ENCODE assay signal across 7 cellular contexts in the genomic region with DNA sequence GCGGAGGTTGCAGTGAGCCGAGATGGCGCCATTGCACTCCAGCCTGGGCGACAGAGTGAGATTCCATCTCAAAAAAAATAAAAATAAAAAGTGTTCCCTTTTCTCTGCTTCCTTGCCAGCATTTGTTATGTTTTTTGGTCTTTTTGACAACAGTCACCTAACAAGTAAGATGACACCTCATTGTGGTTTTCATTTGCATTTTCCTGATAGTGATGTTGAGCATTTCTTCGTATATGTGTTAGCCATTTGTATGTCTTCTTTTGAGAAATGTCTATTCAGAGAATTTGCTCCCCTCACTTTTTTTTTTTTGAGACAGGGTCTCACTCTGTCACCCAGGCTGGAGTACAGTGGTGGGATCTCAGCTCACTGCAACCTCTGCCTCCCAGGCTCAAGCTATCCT. TPM values are rescaled to one million over a fixed set of nuclear protein-coding genes. Genes with fewer than 3 reads are reported as not detected.
DNase-seq lines count a peak whose midpoint lies in the region; ATAC-seq and TF ChIP-seq lines count a peak whose summit lies in the region.
"Not testable (repeated sequence)": the region's sequence is repeated elsewhere in the genome, so short reads cannot be mapped to it uniquely, and the experiment has no call there.

No MANE protein-coding gene starts in this region.

- H3K4me3 ChIP-seq in GM12865 (ENCODE audit: low read depth, low read length): not testable (repeated sequence)

- POLR2A ChIA-PET in activated CD8-positive, alpha-beta T cell treated with anti-CD3 and anti-CD28 coated beads for 36 hours (lab: Charles Lee): interaction anchor here (0.6 to 1.0 kb wide), 5 partner anchors 9 to 82 kb away, joined by 3 read pairs; no protein-coding TSS in a partner anchor

- TF ChIP-seq CTCF in GM12865 (IDR thresholded peaks at IDR 0.05; ENCODE audit: insufficient read depth, low read depth, low read length, missing control alignments); activated CD8-positive, alpha-beta T cell treated with anti-CD3 and anti-CD28 coated beads for 36 hours (IDR thresholded peaks at IDR 0.05): not testable (repeated sequence)

- peak overlapping the region; percentile 8 for H3K4me3 Mint-ChIP-seq in T-helper 1 cell treated with Interleukin-12 subunit alpha and Interleukin-12 subunit beta and Interleukin-4 antibody, amounts not matched to agents 30 μg/mL and 1 μg/mL, for 36 hours
- peak overlapping the region; percentile 35 for H3K4me3 Mint-ChIP-seq in activated CD8-positive, alpha-beta T cell treated with anti-CD3 and anti-CD28 coated beads for 36 hours
- H3K4me3 Mint-ChIP-seq in activated T-helper 1 cell treated with anti-CD3 and anti-CD28 coated beads, Interleukin-12 subunit alpha, Interleukin-12 subunit beta, Interleukin-2, Interleukin-4 antibody, amounts not matched to agents 30 ng/mL and 10 ng/mL and 1 ng/mL, durations not matched to agents 14 hours and 24 hours and 36 hours: peak overlapping the region; percentile 57
- peak overlapping the region; percentile 64 for H3K4me3 Mint-ChIP-seq in central memory CD8-positive, alpha-beta T cell
- H3K4me3 Mint-ChIP-seq in stimulated activated effector memory CD8-positive, alpha-beta T cell treated with anti-CD3 and anti-CD28 coated beads, Interleukin-12 subunit alpha, Interleukin-12 subunit beta, amount 100 ng/mL, for 72 hours: peak overlapping the region; percentile 62

- H3K9me3 Mint-ChIP-seq in T-helper 1 cell treated with Interleukin-12 subunit alpha and Interleukin-12 subunit beta and Interleukin-4 antibody, amounts not matched to agents 30 μg/mL and 1 μg/mL, for 36 hours: peaks cover 15% of the 10 kb centered on the region
- H3K9me3 Mint-ChIP-seq in activated CD8-positive, alpha-beta T cell treated with anti-CD3 and anti-CD28 coated beads for 36 hours: peaks cover 11% of the 10 kb centered on the region
- peaks cover 13% of the 10 kb centered on the region for H3K9me3 Mint-ChIP-seq in activated T-helper 1 cell treated with anti-CD3 and anti-CD28 coated beads, Interleukin-12 subunit alpha, Interleukin-12 subunit beta, Interleukin-2, Interleukin-4 antibody, amounts not matched to agents 30 ng/mL and 10 ng/mL and 1 ng/mL, durations not matched to agents 14 hours and 24 hours and 36 hours
- not testable (repeated sequence) for H3K9me3 Mint-ChIP-seq in activated naive CD4-positive, alpha-beta T cell treated with anti-CD3 and anti-CD28 coated beads, Interleukin-2, amount 50 U/mL, for 72 hours; central memory CD8-positive, alpha-beta T cell; stimulated activated effector memory CD8-positive, alpha-beta T cell treated with anti-CD3 and anti-CD28 coated beads, Interleukin-12 subunit alpha, Interleukin-12 subunit beta, amount 100 ng/mL, for 72 hours

- peak; percentile 34 for ATAC-seq in activated CD8-positive, alpha-beta T cell treated with anti-CD3 and anti-CD28 coated beads for 36 hours
- peak; percentile 39 to 68 for ATAC-seq in activated naive CD4-positive, alpha-beta T cell treated with anti-CD3 and anti-CD28 coated beads, Interleukin-2, amount 50 U/mL, for 72 hours
- ATAC-seq in central memory CD8-positive, alpha-beta T cell (replicated peaks; ENCODE audit: extremely low read depth, poor library complexity, severe bottlenecking): peak; percentile 84
- ATAC-seq in stimulated activated effector memory CD8-positive, alpha-beta T cell treated with anti-CD3 and anti-CD28 coated beads, Interleukin-12 subunit alpha, Interleukin-12 subunit beta, amount 100 ng/mL, for 72 hours: peak; percentile 71

- DNase-seq in GM12865 (ENCODE audit: low read depth): peak; percentile 17
- not testable (repeated sequence) for DNase-seq in activated CD8-positive, alpha-beta T cell treated with anti-CD3 and anti-CD28 coated beads for 36 hours; activated T-helper 1 cell treated with anti-CD3 and anti-CD28 coated beads, Interleukin-12 subunit alpha, Interleukin-12 subunit beta, Interleukin-2, Interleukin-4 antibody, amounts not matched to agents 30 ng/mL and 10 ng/mL and 1 ng/mL, durations not matched to agents 14 hours and 24 hours and 36 hours (ENCODE audit: low spot score); activated naive CD4-positive, alpha-beta T cell treated with anti-CD3 and anti-CD28 coated beads, Interleukin-2, amount 50 U/mL, for 72 hours (ENCODE audit: low spot score in 2 of 2); central memory CD8-positive, alpha-beta T cell (ENCODE audit: low spot score in 2 of 2)
- DNase-seq in stimulated activated effector memory CD8-positive, alpha-beta T cell treated with anti-CD3 and anti-CD28 coated beads, Interleukin-12 subunit alpha, Interleukin-12 subunit beta, amount 100 ng/mL, for 72 hours (ENCODE audit: low spot score in 2 of 2): peak in 1 of 2 donors; percentile 10

- intact Hi-C loops in activated CD8-positive, alpha-beta T cell treated with anti-CD3 and anti-CD28 coated beads for 36 hours (cut with micrococcal nuclease): not testable (repeated sequence)
- intact Hi-C loops in activated T-helper 1 cell treated with anti-CD3 and anti-CD28 coated beads, Interleukin-12 subunit alpha, Interleukin-12 subunit beta, Interleukin-2, Interleukin-4 antibody, amounts not matched to agents 30 ng/mL and 10 ng/mL and 1 ng/mL, durations not matched to agents 14 hours and 24 hours and 36 hours (cut with micrococcal nuclease): loop anchor here (1.0 kb wide), 1 partner anchor 27 kb away; no protein-coding TSS in a partner anchor

- not testable (repeated sequence) for H3K27me3 Mint-ChIP-seq in T-helper 1 cell treated with Interleukin-12 subunit alpha and Interleukin-12 subunit beta and Interleukin-4 antibody, amounts not matched to agents 30 μg/mL and 1 μg/mL, for 36 hours (ENCODE audit: low read depth); activated CD8-positive, alpha-beta T cell treated with anti-CD3 and anti-CD28 coated beads for 36 hours; activated T-helper 1 cell treated with anti-CD3 and anti-CD28 coated beads, Interleukin-12 subunit alpha, Interleukin-12 subunit beta, Interleukin-2, Interleukin-4 antibody, amounts not matched to agents 30 ng/mL and 10 ng/mL and 1 ng/mL, durations not matched to agents 14 hours and 24 hours and 36 hours (ENCODE audit: insufficient read depth); central memory CD8-positive, alpha-beta T cell

- peaks cover 44% of the 10 kb centered on the region for H3K36me3 Mint-ChIP-seq in T-helper 1 cell treated with Interleukin-12 subunit alpha and Interleukin-12 subunit beta and Interleukin-4 antibody, amounts not matched to agents 30 μg/mL and 1 μg/mL, for 36 hours (ENCODE audit: low read depth)
- peaks cover 77% of the 10 kb centered on the region for H3K36me3 Mint-ChIP-seq in activated CD8-positive, alpha-beta T cell treated with anti-CD3 and anti-CD28 coated beads for 36 hours (ENCODE audit: low read depth)
- peaks cover 62% of the 10 kb centered on the region for H3K36me3 Mint-ChIP-seq in activated T-helper 1 cell treated with anti-CD3 and anti-CD28 coated beads, Interleukin-12 subunit alpha, Interleukin-12 subunit beta, Interleukin-2, Interleukin-4 antibody, amounts not matched to agents 30 ng/mL and 10 ng/mL and 1 ng/mL, durations not matched to agents 14 hours and 24 hours and 36 hours (ENCODE audit: low read depth)
- H3K36me3 Mint-ChIP-seq in activated naive CD4-positive, alpha-beta T cell treated with anti-CD3 and anti-CD28 coated beads, Interleukin-2, amount 50 U/mL, for 72 hours: peaks cover 6 to 55% of the 10 kb centered on the region in 2 donors
- H3K36me3 Mint-ChIP-seq in central memory CD8-positive, alpha-beta T cell (ENCODE audit: insufficient read depth): peaks cover 28% of the 10 kb centered on the region
- H3K36me3 Mint-ChIP-seq in stimulated activated effector memory CD8-positive, alpha-beta T cell treated with anti-CD3 and anti-CD28 coated beads, Interleukin-12 subunit alpha, Interleukin-12 subunit beta, amount 100 ng/mL, for 72 hours: peaks cover 89% of the 10 kb centered on the region

- H3K27ac Mint-ChIP-seq in T-helper 1 cell treated with Interleukin-12 subunit alpha and Interleukin-12 subunit beta and Interleukin-4 antibody, amounts not matched to agents 30 μg/mL and 1 μg/mL, for 36 hours: peak overlapping the region; percentile 76
- peak overlapping the region; percentile 95 for H3K27ac Mint-ChIP-seq in activated CD8-positive, alpha-beta T cell treated with anti-CD3 and anti-CD28 coated beads for 36 hours
- H3K27ac Mint-ChIP-seq in activated T-helper 1 cell treated with anti-CD3 and anti-CD28 coated beads, Interleukin-12 subunit alpha, Interleukin-12 subunit beta, Interleukin-2, Interleukin-4 antibody, amounts not matched to agents 30 ng/mL and 10 ng/mL and 1 ng/mL, durations not matched to agents 14 hours and 24 hours and 36 hours: peak overlapping the region; percentile 93
- H3K27ac Mint-ChIP-seq in activated naive CD4-positive, alpha-beta T cell treated with anti-CD3 and anti-CD28 coated beads, Interleukin-2, amount 50 U/mL, for 72 hours: peak overlapping the region; percentile 92 to 98
- peak overlapping the region; percentile 85 for H3K27ac Mint-ChIP-seq in central memory CD8-positive, alpha-beta T cell (ENCODE audit: low read depth)
- H3K27ac Mint-ChIP-seq in stimulated activated effector memory CD8-positive, alpha-beta T cell treated with anti-CD3 and anti-CD28 coated beads, Interleukin-12 subunit alpha, Interleukin-12 subunit beta, amount 100 ng/mL, for 72 hours: peak overlapping the region; percentile 91

- peaks cover 44% of the 10 kb centered on the region for H3K4me1 Mint-ChIP-seq in T-helper 1 cell treated with Interleukin-12 subunit alpha and Interleukin-12 subunit beta and Interleukin-4 antibody, amounts not matched to agents 30 μg/mL and 1 μg/mL, for 36 hours (ENCODE audit: low read depth)
- H3K4me1 Mint-ChIP-seq in activated CD8-positive, alpha-beta T cell treated with anti-CD3 and anti-CD28 coated beads for 36 hours (ENCODE audit: low read depth): peaks cover 76% of the 10 kb centered on the region
- H3K4me1 Mint-ChIP-seq in activated T-helper 1 cell treated with anti-CD3 and anti-CD28 coated beads, Interleukin-12 subunit alpha, Interleukin-12 subunit beta, Interleukin-2, Interleukin-4 antibody, amounts not matched to agents 30 ng/mL and 10 ng/mL and 1 ng/mL, durations not matched to agents 14 hours and 24 hours and 36 hours (ENCODE audit: low read depth): peaks cover 72% of the 10 kb centered on the region
- H3K4me1 Mint-ChIP-seq in central memory CD8-positive, alpha-beta T cell: peaks cover 41% of the 10 kb centered on the region
- H3K4me1 Mint-ChIP-seq in stimulated activated effector memory CD8-positive, alpha-beta T cell treated with anti-CD3 and anti-CD28 coated beads, Interleukin-12 subunit alpha, Interleukin-12 subunit beta, amount 100 ng/mL, for 72 hours: peaks cover 56% of the 10 kb centered on the region

- CTCF ChIA-PET in activated CD8-positive, alpha-beta T cell treated with anti-CD3 and anti-CD28 coated beads for 36 hours (lab: Charles Lee): not testable (repeated sequence)

RNA-seq across cellular contexts. Expression of a gene that starts 27.8 kb away (rescaled TPM):
- 100 to 1,000 TPM; 273 to 274 TPM for total RNA-seq in activated CD8-positive, alpha-beta T cell treated with anti-CD3 and anti-CD28 coated beads for 36 hours
- total RNA-seq in activated T-helper 1 cell treated with anti-CD3 and anti-CD28 coated beads, Interleukin-12 subunit alpha, Interleukin-12 subunit beta, Interleukin-2, Interleukin-4 antibody, amounts not matched to agents 30 ng/mL and 10 ng/mL and 1 ng/mL, durations not matched to agents 14 hours and 24 hours and 36 hours: 406 and 416 TPM in 2 replicates
- total RNA-seq in activated naive CD4-positive, alpha-beta T cell treated with anti-CD3 and anti-CD28 coated beads, Interleukin-2, amount 50 U/mL, for 72 hours: 100 to 1,000 TPM; 259 to 290 TPM

RNA-seq across cellular contexts. Expression of a gene that starts 34.5 kb away (rescaled TPM):
- total RNA-seq in activated CD8-positive, alpha-beta T cell treated with anti-CD3 and anti-CD28 coated beads for 36 hours: 10 to 100 TPM; 50.3 to 50.5 TPM
- 101 and 105 TPM in 2 replicates for total RNA-seq in activated T-helper 1 cell treated with anti-CD3 and anti-CD28 coated beads, Interleukin-12 subunit alpha, Interleukin-12 subunit beta, Interleukin-2, Interleukin-4 antibody, amounts not matched to agents 30 ng/mL and 10 ng/mL and 1 ng/mL, durations not matched to agents 14 hours and 24 hours and 36 hours
- total RNA-seq in activated naive CD4-positive, alpha-beta T cell treated with anti-CD3 and anti-CD28 coated beads, Interleukin-2, amount 50 U/mL, for 72 hours: 10 to 100 TPM; 36.5 to 49.5 TPM

Comparison
In these comparisons a context has a peak if more than half of its experiments do, and no peak if none do; other contexts are left out.
1. H3K4me3 Mint-ChIP-seq: peak in every context shown above with its lines; median percentile 64 in central memory CD8-positive, alpha-beta T cell; 62 in stimulated activated effector memory CD8-positive, alpha-beta T cell treated with anti-CD3 and anti-CD28 coated beads, Interleukin-12 subunit alpha, Interleukin-12 subunit beta, amount 100 ng/mL, for 72 hours; 57 in activated T-helper 1 cell treated with anti-CD3 and anti-CD28 coated beads, Interleukin-12 subunit alpha, Interleukin-12 subunit beta, Interleukin-2, Interleukin-4 antibody, amounts not matched to agents 30 ng/mL and 10 ng/mL and 1 ng/mL, durations not matched to agents 14 hours and 24 hours and 36 hours; 35 in activated CD8-positive, alpha-beta T cell treated with anti-CD3 and anti-CD28 coated beads for 36 hours; 8 in T-helper 1 cell treated with Interleukin-12 subunit alpha and Interleukin-12 subunit beta and Interleukin-4 antibody, amounts not matched to agents 30 μg/mL and 1 μg/mL, for 36 hours.
2. ATAC-seq: peak in every context shown above with its lines; median percentile 84 in central memory CD8-positive, alpha-beta T cell; 71 in stimulated activated effector memory CD8-positive, alpha-beta T cell treated with anti-CD3 and anti-CD28 coated beads, Interleukin-12 subunit alpha, Interleukin-12 subunit beta, amount 100 ng/mL, for 72 hours; 54 in activated naive CD4-positive, alpha-beta T cell treated with anti-CD3 and anti-CD28 coated beads, Interleukin-2, amount 50 U/mL, for 72 hours; 34 in activated CD8-positive, alpha-beta T cell treated with anti-CD3 and anti-CD28 coated beads for 36 hours.